Comparison of ENCODE assay signal across 25 cellular contexts in genomic region chr9:36942891-36943290, GRCh38.
DNase-seq lines count a peak whose midpoint lies in the region; ATAC-seq and TF ChIP-seq lines count a peak whose summit lies in the region.
"Had no signal": no experiment of that assay in that cellular context is flagged by ENCODE, and none has a peak within 500 bp of the region (broad histone marks: within the 10 kb centered on the region; RNA-seq: fewer than 3 reads in every experiment).

No MANE protein-coding gene starts in this region.

- H3K4me3 Mint-ChIP-seq in activated B cell treated with CpG ODN at 0.5 μM for 24 hours: no peak overlapping the region
- no peak overlapping the region for H3K4me3 Mint-ChIP-seq in stimulated activated memory B cell treated with anti-CD40 and anti-IgM and Interleukin-4, amounts not matched to agents 10 μg/mL and 1 μg/mL and 100 μg/mL, for 72 hours
- H3K4me3 Mint-ChIP-seq: CD4-positive, alpha-beta memory T cell had no signal

- H3K27ac ChIP-seq in WERI-Rb-1 (no peak overlapping the region), PC-9 (no peak overlapping the region)
- H3K27ac ChIP-seq: GM23248, RWPE1 had no signal

- H2AFZ ChIP-seq in PC-9: no peak overlapping the region
- H2AFZ ChIP-seq: GM23248 had no signal

- H3K36me3 Mint-ChIP-seq in activated B cell treated with CpG ODN at 0.5 μM for 24 hours (ENCODE audit: low read depth): peaks cover 87% of the 10 kb centered on the region
- peaks cover 75% of the 10 kb centered on the region for H3K36me3 Mint-ChIP-seq in stimulated activated memory B cell treated with anti-CD40 and anti-IgM and Interleukin-4, amounts not matched to agents 10 μg/mL and 1 μg/mL and 100 μg/mL, for 72 hours
- H3K36me3 Mint-ChIP-seq: CD4-positive, alpha-beta memory T cell had no signal

- H3K9me3 ChIP-seq in WERI-Rb-1 (ENCODE audit: severe bottlenecking): no peaks in the 10 kb centered on the region
- H3K9me3 ChIP-seq in PC-9 (ENCODE audit: insufficient read depth, low read depth): no peaks in the 10 kb centered on the region
- H3K9me3 ChIP-seq: Caco-2 had no signal

- H3K27me3 Mint-ChIP-seq in activated B cell treated with CpG ODN at 0.5 μM for 24 hours: no peaks in the 10 kb centered on the region
- H3K27me3 Mint-ChIP-seq in stimulated activated memory B cell treated with anti-CD40 and anti-IgM and Interleukin-4, amounts not matched to agents 10 μg/mL and 1 μg/mL and 100 μg/mL, for 72 hours: no peaks in the 10 kb centered on the region

- ATAC-seq in activated B cell treated with CpG ODN at 0.5 μM for 24 hours (ENCODE audit: low read depth) (no peak), HG03469 (IDR thresholded peaks at IDR 0.05; ENCODE audit: unreplicated experiment) (no peak)
- ATAC-seq in stimulated activated memory B cell treated with anti-CD40 and anti-IgM and Interleukin-4, amounts not matched to agents 10 μg/mL and 1 μg/mL and 100 μg/mL, for 72 hours: no peak
- ATAC-seq: HepG2, Panc1 had no signal

- H3K4me3 ChIP-seq in WERI-Rb-1 (ENCODE audit: low read depth, low read length) (no peak overlapping the region), PC-9 (no peak overlapping the region)
- H3K4me3 ChIP-seq: GM23248 had no signal

- CTCF ChIA-PET in activated B cell treated with CpG ODN at 0.5 μM for 24 hours (lab: Charles Lee) (no interaction called here), PC-9 (lab: Charles Lee) (no interaction called here)

- H3K79me2 ChIP-seq in PC-9 (ENCODE audit: low read depth): no peaks in the 10 kb centered on the region

- DNase-seq in D341Med (ENCODE audit: low spot score): peak; percentile 12
- no peak for DNase-seq in activated B cell treated with CpG ODN at 0.5 μM for 24 hours
- peak; percentile 65 for DNase-seq in mesenteric fat pad (ENCODE audit: low spot score)
- no peak for DNase-seq in WERI-Rb-1
- no peak for DNase-seq in PC-9
- DNase-seq: AML-193; C1 segment of cervical spinal cord; Caco-2; CD4-positive, alpha-beta memory T cell; DMS 273 treated with DMSO at 0.1 percent for 48 hours; DMS79; GF-D8; GM23248; H7; KBM-7; NCI-H1105 treated with DMSO at 0.1 percent for 48 hours; NCI-H2029; NCI-H446 treated with DMSO at 0.1 percent for 48 hours; NCI-H526; SHP77 had no signal

- intact Hi-C loops in activated B cell treated with CpG ODN at 0.5 μM for 24 hours (cut with micrococcal nuclease) (no loop called here), PC-9 (cut with micrococcal nuclease; ENCODE audit: unreplicated experiment) (no loop called here)

- peak overlapping the region; percentile 66 for H3K27ac Mint-ChIP-seq in activated B cell treated with CpG ODN at 0.5 μM for 24 hours
- peak overlapping the region; percentile 11 for H3K27ac Mint-ChIP-seq in stimulated activated memory B cell treated with anti-CD40 and anti-IgM and Interleukin-4, amounts not matched to agents 10 μg/mL and 1 μg/mL and 100 μg/mL, for 72 hours
- H3K27ac Mint-ChIP-seq: CD4-positive, alpha-beta memory T cell had no signal

- peaks cover 72% of the 10 kb centered on the region for H3K4me1 Mint-ChIP-seq in activated B cell treated with CpG ODN at 0.5 μM for 24 hours
- peaks cover 84% of the 10 kb centered on the region for H3K4me1 Mint-ChIP-seq in stimulated activated memory B cell treated with anti-CD40 and anti-IgM and Interleukin-4, amounts not matched to agents 10 μg/mL and 1 μg/mL and 100 μg/mL, for 72 hours
- H3K4me1 Mint-ChIP-seq: CD4-positive, alpha-beta memory T cell had no signal

- no peaks in the 10 kb centered on the region for H3F3A ChIP-seq in PC-9 (ENCODE audit: insufficient read depth, low read depth)

- H3K9me3 Mint-ChIP-seq in activated B cell treated with CpG ODN at 0.5 μM for 24 hours: no peaks in the 10 kb centered on the region
- no peaks in the 10 kb centered on the region for H3K9me3 Mint-ChIP-seq in stimulated activated memory B cell treated with anti-CD40 and anti-IgM and Interleukin-4, amounts not matched to agents 10 μg/mL and 1 μg/mL and 100 μg/mL, for 72 hours
- H3K9me3 Mint-ChIP-seq: CD4-positive, alpha-beta memory T cell had no signal

- no TSS peak for BruUV-seq in PC-9 (replicated peaks; lab: Mats Ljungman, UMichigan)

- no peaks in the 10 kb centered on the region for H3K4me1 ChIP-seq in PC-9 (replicated peaks; ENCODE audit: insufficient read depth)
- H3K4me1 ChIP-seq: Caco-2 had no signal

- no peaks in the 10 kb centered on the region for H4K20me1 ChIP-seq in PC-9 (ENCODE audit: insufficient read depth)

- TF ChIP-seq CTCF in activated B cell treated with CpG ODN at 0.5 μM for 24 hours (IDR thresholded peaks at IDR 0.05) (no peak), WERI-Rb-1 (IDR thresholded peaks at IDR 0.05; ENCODE audit: low read depth, low read length) (no peak), PC-9 (conservative IDR thresholded peaks at IDR 0.05) (no peak)

- no peaks in the 10 kb centered on the region for H3K27me3 ChIP-seq in WERI-Rb-1 (ENCODE audit: insufficient read depth, low read depth, severe bottlenecking)
- no peaks in the 10 kb centered on the region for H3K27me3 ChIP-seq in PC-9 (ENCODE audit: insufficient read depth, low read depth)

- no peak overlapping the region for H3K4me2 ChIP-seq in PC-9

- H3K36me3 ChIP-seq in WERI-Rb-1 (peaks cover 34% of the 10 kb centered on the region), PC-9 (ENCODE audit: low read depth) (no peaks in the 10 kb centered on the region)

- POLR2A ChIA-PET in activated B cell treated with CpG ODN at 0.5 μM for 24 hours (lab: Charles Lee) (no interaction called here), PC-9 (lab: Charles Lee; ENCODE audit: unreplicated experiment) (no interaction called here)

- H3K9me2 ChIP-seq in PC-9 (ENCODE audit: insufficient read depth): no peaks in the 10 kb centered on the region

Comparison
In these comparisons a context has a peak if more than half of its experiments do, and no peak if none do; other contexts are left out.
1. DNase-seq: peak in D341Med (single experiment) and mesenteric fat pad (single experiment); none in activated B cell treated with CpG ODN at 0.5 μM for 24 hours (single experiment), WERI-Rb-1 (single experiment) and PC-9 (0 of 2).